22 cellular contexts compared by ENCODE assay signal in genomic region chrX:46814966-46815365, GRCh38.
"Had no signal": no experiment of that assay in that cellular context is flagged by ENCODE, and none has a peak within 500 bp of the region (broad histone marks: within the 10 kb centered on the region; RNA-seq: fewer than 3 reads in every experiment).

No MANE protein-coding gene starts in this region.

- H3K27me3 ChIP-seq: hepatocyte, pancreas had no signal

- H3K79me2 ChIP-seq: hepatocyte had no signal

- H3K27ac Mint-ChIP-seq: naive B cell; nephron; progenitor cell of endocrine pancreas; stimulated activated naive B cell treated with anti-CD40 and anti-IgM and Interleukin-4, amounts not matched to agents 10 μg/mL and 1 μg/mL and 100 μg/mL, for 72 hours; stimulated activated naive CD8-positive, alpha-beta T cell treated with anti-CD3 and anti-CD28 coated beads, Interleukin-15, amount 100 ng/mL, for 72 hours had no signal

- H3K4me3 ChIP-seq: coronary artery, dorsolateral prefrontal cortex, esophagus muscularis mucosa, hepatocyte, pancreas, smooth muscle cell, thoracic aorta had no signal

- H3K4me3 Mint-ChIP-seq: naive B cell; nephron; stimulated activated naive B cell treated with anti-CD40 and anti-IgM and Interleukin-4, amounts not matched to agents 10 μg/mL and 1 μg/mL and 100 μg/mL, for 72 hours; stimulated activated naive CD8-positive, alpha-beta T cell treated with anti-CD3 and anti-CD28 coated beads, Interleukin-15, amount 100 ng/mL, for 72 hours had no signal

- H3K36me3 Mint-ChIP-seq: naive B cell; stimulated activated naive B cell treated with anti-CD40 and anti-IgM and Interleukin-4, amounts not matched to agents 10 μg/mL and 1 μg/mL and 100 μg/mL, for 72 hours had no signal

- H3K4me1 ChIP-seq: esophagus muscularis mucosa, pancreas had no signal

- FAIRE-seq: kidney, pancreas had no signal

- H3K9me3 ChIP-seq: esophagus muscularis mucosa, pancreas, thoracic aorta had no signal

- ATAC-seq: left cardiac atrium; left ventricle myocardium superior; pancreas; right cardiac atrium; stimulated activated naive B cell treated with anti-CD40 and anti-IgM and Interleukin-4, amounts not matched to agents 10 μg/mL and 1 μg/mL and 100 μg/mL, for 72 hours; stimulated activated naive CD8-positive, alpha-beta T cell treated with anti-CD3 and anti-CD28 coated beads, Interleukin-15, amount 100 ng/mL, for 72 hours had no signal

- H3K9me3 Mint-ChIP-seq: stimulated activated naive CD8-positive, alpha-beta T cell treated with anti-CD3 and anti-CD28 coated beads, Interleukin-15, amount 100 ng/mL, for 72 hours had no signal

- H3K27ac ChIP-seq: coronary artery, dorsolateral prefrontal cortex, epithelial cell of prostate, esophagus muscularis mucosa, hepatocyte, pancreas, thoracic aorta had no signal

- DNase-seq: dorsolateral prefrontal cortex; effector CD8-positive, alpha-beta T cell; head of caudate nucleus; kidney; left cardiac atrium; left ventricle myocardium superior; mesendoderm; naive B cell; occipital lobe; pancreas; right cardiac atrium; stimulated activated CD4-positive, alpha-beta T cell treated with anti-CD3 and anti-CD28 coated beads, Interleukin-4, amount 100 ng/mL, for 4 hours; stimulated activated naive B cell treated with anti-CD40 and anti-IgM and Interleukin-4, amounts not matched to agents 10 μg/mL and 1 μg/mL and 100 μg/mL, for 72 hours; stimulated activated naive CD8-positive, alpha-beta T cell treated with anti-CD3 and anti-CD28 coated beads, Interleukin-15, amount 100 ng/mL, for 72 hours had no signal

- H3K36me3 ChIP-seq: esophagus muscularis mucosa, pancreas, thoracic aorta had no signal

- H3K27me3 Mint-ChIP-seq: progenitor cell of endocrine pancreas had no signal

- H3K4me2 ChIP-seq: hepatocyte, smooth muscle cell had no signal

- H2AFZ ChIP-seq: hepatocyte had no signal

- H3K4me1 Mint-ChIP-seq: naive B cell; nephron; stimulated activated naive B cell treated with anti-CD40 and anti-IgM and Interleukin-4, amounts not matched to agents 10 μg/mL and 1 μg/mL and 100 μg/mL, for 72 hours; stimulated activated naive CD8-positive, alpha-beta T cell treated with anti-CD3 and anti-CD28 coated beads, Interleukin-15, amount 100 ng/mL, for 72 hours had no signal
